In the genomic region with DNA sequence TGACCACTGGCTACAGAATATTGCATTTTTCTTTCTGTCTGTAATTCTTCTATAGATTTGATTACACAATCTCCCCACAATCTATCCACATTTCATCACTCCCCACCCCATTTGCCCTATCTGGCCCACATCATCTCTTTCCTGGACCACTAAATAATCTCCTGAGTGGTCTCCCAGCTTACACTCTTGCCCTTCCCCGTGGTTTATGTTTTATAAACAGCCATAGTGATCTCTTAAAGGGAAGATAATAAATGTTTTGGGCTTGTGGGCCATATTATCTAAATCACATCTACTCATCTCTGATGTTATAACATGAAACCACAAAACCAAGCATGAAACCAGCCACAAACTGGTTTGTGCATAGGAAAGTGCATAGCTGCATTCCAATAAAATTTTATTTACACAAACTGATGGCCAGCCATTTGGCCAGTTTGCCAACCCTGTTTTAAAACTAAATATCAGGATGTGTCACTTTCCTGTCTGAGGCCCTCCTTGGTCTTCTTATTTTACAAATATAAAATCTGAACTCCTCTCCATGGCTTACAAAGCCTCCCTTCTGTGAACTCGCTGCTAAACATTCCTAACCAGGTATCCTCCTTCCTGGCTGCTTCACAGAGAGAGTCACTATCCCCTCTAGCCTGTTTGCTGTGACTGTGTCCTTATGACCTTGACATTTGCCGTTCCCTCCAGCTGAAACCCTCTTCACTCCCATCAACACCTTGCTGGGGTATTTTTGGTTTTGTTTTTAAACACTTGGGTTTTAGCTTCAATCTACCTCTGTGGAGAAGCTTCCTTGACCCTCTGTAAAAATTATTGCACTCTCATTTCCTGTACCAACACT, we compare ENCODE assay signal across 14 cellular contexts.
DNase-seq lines count a peak whose midpoint lies in the region; ATAC-seq and TF ChIP-seq lines count a peak whose summit lies in the region.
"Had no signal": no experiment of that assay in that cellular context is flagged by ENCODE, and none has a peak within 500 bp of the region (broad histone marks: within the 10 kb centered on the region; RNA-seq: fewer than 3 reads in every experiment).

No MANE protein-coding gene starts in this region.

- no peak overlapping the region for H3K4me3 Mint-ChIP-seq in chondrocyte (ENCODE audit: unreplicated experiment)
- H3K4me3 Mint-ChIP-seq: activated CD4-positive, alpha-beta T cell treated with anti-CD3 and anti-CD28 coated beads, Interleukin-2, amount 10 ng/mL, durations not matched to agents 24 days and 14 days; CD4-positive, alpha-beta T cell; T-helper 2 cell treated with Interferon-gamma antibody and Interleukin-4, amounts not matched to agents 5 μg/mL and 100 μg/mL, for 36 hours had no signal

- H3K27me3 Mint-ChIP-seq in chondrocyte (ENCODE audit: low read depth): no peaks in the 10 kb centered on the region
- H3K27me3 Mint-ChIP-seq: activated CD4-positive, alpha-beta T cell treated with anti-CD3 and anti-CD28 coated beads, Interleukin-2, amount 10 ng/mL, durations not matched to agents 24 days and 14 days; CD4-positive, alpha-beta T cell had no signal

- ATAC-seq in HG03521 (IDR thresholded peaks at IDR 0.05; ENCODE audit: unreplicated experiment): no peak
- ATAC-seq: heart right ventricle had no signal

- DNase-seq in GM04503 (ENCODE audit: low read depth) (peak; percentile 41), LNCaP clone FGC (ENCODE audit: low read depth) (peak; percentile 39), chondrocyte (ENCODE audit: low spot score) (no peak), skeletal muscle cell (ENCODE audit: low read depth) (peak; percentile 62)
- DNase-seq in activated CD4-positive, alpha-beta T cell treated with anti-CD3 and anti-CD28 coated beads for 48 hours: no peak
- DNase-seq in NK-92 treated with Interleukin-12 subunit alpha and Interleukin-12 subunit beta, amount 100 ng/mL, for 24 hours (lab: John Stamatoyannopoulos, UW): no peak
- DNase-seq: activated CD4-positive, alpha-beta T cell treated with anti-CD3 and anti-CD28 coated beads, Interleukin-2, amount 10 ng/mL, durations not matched to agents 24 days and 14 days; CD4-positive, alpha-beta T cell; heart right ventricle; kidney glomerular epithelial cell; NCI-H1048; ovary had no signal

- H3K4me1 Mint-ChIP-seq in chondrocyte (ENCODE audit: low read depth): peaks cover 72% of the 10 kb centered on the region
- H3K4me1 Mint-ChIP-seq: activated CD4-positive, alpha-beta T cell treated with anti-CD3 and anti-CD28 coated beads, Interleukin-2, amount 10 ng/mL, durations not matched to agents 24 days and 14 days had no signal

- peak overlapping the region; percentile 81 for H3K27ac Mint-ChIP-seq in chondrocyte (ENCODE audit: unreplicated experiment)
- H3K27ac Mint-ChIP-seq: activated CD4-positive, alpha-beta T cell treated with anti-CD3 and anti-CD28 coated beads, Interleukin-2, amount 10 ng/mL, durations not matched to agents 24 days and 14 days; CD4-positive, alpha-beta T cell; T-helper 2 cell treated with Interferon-gamma antibody and Interleukin-4, amounts not matched to agents 5 μg/mL and 100 μg/mL, for 36 hours had no signal

- H3K9me3 Mint-ChIP-seq in chondrocyte (ENCODE audit: low read depth): peaks cover 2% of the 10 kb centered on the region
- H3K9me3 Mint-ChIP-seq: activated CD4-positive, alpha-beta T cell treated with anti-CD3 and anti-CD28 coated beads, Interleukin-2, amount 10 ng/mL, durations not matched to agents 24 days and 14 days; CD4-positive, alpha-beta T cell; T-helper 2 cell treated with Interferon-gamma antibody and Interleukin-4, amounts not matched to agents 5 μg/mL and 100 μg/mL, for 36 hours had no signal

- H3K36me3 Mint-ChIP-seq in chondrocyte (ENCODE audit: low read depth): no peaks in the 10 kb centered on the region

- TF ChIP-seq CTCF in LNCaP clone FGC (IDR thresholded peaks at IDR 0.05; ENCODE audit: control insufficient read depth, extremely low read depth, insufficient read depth) (no peak), chondrocyte (IDR thresholded peaks at IDR 0.05) (no peak)

- H3K4me3 ChIP-seq in LNCaP clone FGC (ENCODE audit: low read depth, low read length) (no peak overlapping the region), skeletal muscle cell (ENCODE audit: low read depth, low read length) (no peak overlapping the region)
- H3K4me3 ChIP-seq: heart right ventricle, ovary had no signal

Comparison
In these comparisons a context has a peak if more than half of its experiments do, and no peak if none do; other contexts are left out.
1. DNase-seq: peak in GM04503 (single experiment), LNCaP clone FGC (single experiment) and skeletal muscle cell (single experiment); none in chondrocyte (single experiment), activated CD4-positive, alpha-beta T cell treated with anti-CD3 and anti-CD28 coated beads for 48 hours (single experiment) and NK-92 treated with Interleukin-12 subunit alpha and Interleukin-12 subunit beta, amount 100 ng/mL, for 24 hours (single experiment).